In genomic region chr3:58154752-58155449, GRCh38 we compare ENCODE assay signal across 19 cellular contexts. TPM values are rescaled to one million over a fixed set of nuclear protein-coding genes. Genes with fewer than 3 reads are reported as not detected.
DNase-seq lines count a peak whose midpoint lies in the region; ATAC-seq, FAIRE-seq and TF ChIP-seq lines count a peak whose summit lies in the region.
"Had no signal": no experiment of that assay in that cellular context is flagged by ENCODE, and none has a peak within 500 bp of the region (broad histone marks: within the 10 kb centered on the region; RNA-seq: fewer than 3 reads in every experiment).

No MANE protein-coding gene starts in this region.

- H3K4me1 ChIP-seq in GM12878 (ENCODE audit: control insufficient read depth, insufficient read depth, low read length) (no peaks in the 10 kb centered on the region), liver (ENCODE audit: control insufficient read depth in 4 of 4, insufficient read depth in 4 of 4, low read length in 3 of 4) (peaks cover 8 to 28% (median 19%) of the 10 kb centered on the region in 4 donors), thyroid gland (peaks cover 20 to 28% of the 10 kb centered on the region in 2 donors)
- H3K4me1 ChIP-seq: BLaER1 treated with 17β-estradiol and CSF1 and Interleukin-3, amounts not matched to agents 10 nM and 100 nM had no signal

- H3K27me3 ChIP-seq in GM12878 (replicated peaks in 1 of 2; ENCODE audit: control insufficient read depth in 2 of 2, insufficient read depth in 2 of 2, low read length in 1 of 2) (no peaks in the 10 kb centered on the region), liver (ENCODE audit: control insufficient read depth in 4 of 4, insufficient read depth in 4 of 4, low read length in 3 of 4) (no peaks in the 10 kb centered on the region), thyroid gland (no peaks in the 10 kb centered on the region)
- H3K27me3 ChIP-seq: BLaER1 treated with 17β-estradiol and CSF1 and Interleukin-3, amounts not matched to agents 10 nM and 100 nM had no signal

- BruUV-seq in GM12878 (replicated peaks; lab: Mats Ljungman, UMichigan): no TSS peak

- DNase-seq in DMS 273 (lab: John Stamatoyannopoulos, UW; ENCODE audit: unreplicated experiment) (peak; percentile 19), DMS 273 treated with DMSO at 0.1 percent for 48 hours (lab: John Stamatoyannopoulos, UW) (no peak), GM12878 (ENCODE audit: low read depth, low spot score) (no peak), thyroid gland (peak; percentile 70 to 83), activated gamma-delta T cell treated with Interleukin-2 at 50 U/mL for 16 hours (no peak)
- DNase-seq: CD8-positive, alpha-beta memory T cell; H9; KG1; NCI-H1436 treated with DMSO at 0.1 percent for 48 hours; NCI-H2029 treated with DMSO at 0.1 percent for 48 hours; NCI-H2171 treated with DMSO at 0.1 percent for 48 hours; NCI-H82 had no signal

- H2AFZ ChIP-seq in GM12878 (ENCODE audit: control insufficient read depth, low read depth, low read length): no peak overlapping the region

- RAD21 ChIA-PET in GM12878 (lab: Charles Lee; ENCODE audit: unreplicated experiment): no interaction called here

- TF ChIP-seq CTCF in GM12878 (IDR thresholded peaks at IDR 0.05 in 2 of 3, conservative IDR thresholded peaks at IDR 0.05 in 1 of 3; ENCODE audit: control insufficient read depth in 2 of 3, extremely low read depth in 1 of 3, insufficient read depth in 1 of 3, low read depth in 3 of 3, low read length in 3 of 3) (no peak), liver (IDR thresholded peaks at IDR 0.05; ENCODE audit: low read depth, low read length, missing input control) (no peak), thyroid gland (IDR thresholded peaks at IDR 0.05) (no peak)

- H3K9me3 ChIP-seq in GM12878 (replicated peaks; ENCODE audit: control insufficient read depth, insufficient read depth, low read length) (no peaks in the 10 kb centered on the region), liver (ENCODE audit: control insufficient read depth in 4 of 4, low read length in 3 of 4) (no peaks in the 10 kb centered on the region), thyroid gland (no peaks in the 10 kb centered on the region)
- H3K9me3 ChIP-seq: BLaER1 treated with 17β-estradiol and CSF1 and Interleukin-3, amounts not matched to agents 10 nM and 100 nM had no signal

- H3K27ac ChIP-seq in GM12878 (ENCODE audit: control insufficient read depth, insufficient read depth) (no peak overlapping the region), liver (ENCODE audit: low read depth in 1 of 2, low read length in 2 of 2) (no peak overlapping the region), thyroid gland (peak overlapping the region in 1 of 3 donors; percentile 57)
- H3K27ac ChIP-seq: 22Rv1; BLaER1 treated with 17β-estradiol and CSF1 and Interleukin-3, amounts not matched to agents 10 nM and 100 nM had no signal

- H3K9ac ChIP-seq in GM12878 (ENCODE audit: control insufficient read depth, insufficient read depth, low read length) (no peak overlapping the region), liver (ENCODE audit: low read depth in 1 of 2, low read length in 2 of 2) (no peak overlapping the region)
- H3K9ac ChIP-seq: BLaER1 treated with 17β-estradiol and CSF1 and Interleukin-3, amounts not matched to agents 10 nM and 100 nM had no signal

- POLR2A ChIA-PET in GM12878 (lab: Charles Lee): no interaction called here

- peaks cover 0 to 4% of the 10 kb centered on the region in 2 experiments; a peak in 3 of 4 replicates for H3K36me3 ChIP-seq in GM12878 (ENCODE audit: control insufficient read depth in 2 of 2, insufficient read depth in 2 of 2, low read length in 1 of 2)
- H3K36me3 ChIP-seq in liver (ENCODE audit: control insufficient read depth in 4 of 4, insufficient read depth in 3 of 4, low read depth in 1 of 4, low read length in 3 of 4): peaks cover 14 to 59% (median 55%) of the 10 kb centered on the region in 4 donors
- peaks cover 26 to 53% of the 10 kb centered on the region in 2 donors for H3K36me3 ChIP-seq in thyroid gland

- no peak for TF ChIP-seq RAD21 in GM12878 (IDR thresholded peaks at IDR 0.05; ENCODE audit: insufficient read depth, low read depth, low read length)
- peak in 1 of 2 donors; percentile 11 for TF ChIP-seq RAD21 in liver (IDR thresholded peaks at IDR 0.05)

- ATAC-seq in GM12878: no peak
- ATAC-seq in GM18907 (IDR thresholded peaks at IDR 0.05; ENCODE audit: unreplicated experiment): no peak
- ATAC-seq in GM21360 (IDR thresholded peaks at IDR 0.05; ENCODE audit: unreplicated experiment): no peak

- in situ Hi-C loops in GM12878 (cut with MboI): no loop called here

- TF ChIP-seq POLR2A in GM12878 (IDR thresholded peaks at IDR 0.05; ENCODE audit: low read depth, low read length): no peak
- no peak for TF ChIP-seq POLR2A in thyroid gland (IDR thresholded peaks at IDR 0.05)

- no peak overlapping the region for H3K4me2 ChIP-seq in GM12878 (ENCODE audit: control insufficient read depth, insufficient read depth)
- H3K4me2 ChIP-seq: BLaER1 treated with 17β-estradiol and CSF1 and Interleukin-3, amounts not matched to agents 10 nM and 100 nM had no signal

- H3K4me3 ChIP-seq in GM12878 (no peak overlapping the region), liver (ENCODE audit: low read depth in 1 of 3, low read length in 3 of 3) (no peak overlapping the region), thyroid gland (replicated peaks in 1 of 3) (no peak overlapping the region)
- H3K4me3 ChIP-seq: BLaER1 treated with 17β-estradiol and CSF1 and Interleukin-3, amounts not matched to agents 10 nM and 100 nM had no signal

- SMC1A ChIA-PET in GM12878 (lab: Charles Lee; ENCODE audit: uncharacterized antibody, unreplicated experiment): interaction anchor here (1.0 to 2.2 kb wide), 2 partner anchors 11 to 141 kb away, joined by 3 to 5 read pairs; no protein-coding TSS in a partner anchor

- intact Hi-C loops in GM12878 (cut with micrococcal nuclease; ENCODE audit: unreplicated experiment) (no loop called here), thyroid gland (cut with DNase I) (loop anchor here (5.0 kb wide), 1 partner anchor 33 kb away; no protein-coding TSS in a partner anchor)

- TF ChIP-seq EP300 in GM12878 (IDR thresholded peaks at IDR 0.05; ENCODE audit: borderline replicate concordance in 1 of 2, control insufficient read depth in 1 of 2, low read depth in 2 of 2, low read length in 2 of 2): no peak

- CTCF ChIA-PET in GM12878 (lab: Yijun Ruan, JAX): interaction anchor here (1.8 kb wide), 1 partner anchor 12 kb away, joined by 7 read pairs; no protein-coding TSS in a partner anchor

- no peaks in the 10 kb centered on the region for H4K20me1 ChIP-seq in GM12878 (ENCODE audit: control insufficient read depth, insufficient read depth)
- H4K20me1 ChIP-seq: BLaER1 treated with 17β-estradiol and CSF1 and Interleukin-3, amounts not matched to agents 10 nM and 100 nM had no signal

- FAIRE-seq in GM12878 (lab: Jason Lieb, UNC): peak; percentile 23
- FAIRE-seq: GM19239 had no signal

- H3K79me2 ChIP-seq in GM12878 (ENCODE audit: control insufficient read depth, insufficient read depth, low read length): no peaks in the 10 kb centered on the region

- WGBS in GM12878 (ENCODE audit: insufficient coverage, insufficient replicate concordance, low lambda C conversion rate, missing lambda C conversion rate): 90% methylated on average over 9 of the region's 9 CpGs
- 60% methylated on average over 9 of the region's 9 CpGs for WGBS in liver
- WGBS in thyroid gland, 2 donors: 84 to 88% methylated on average over 9 of the region's 9 CpGs

TF ChIP-seq in GM12878, 131 proteins besides CTCF, POLR2A, EP300 and RAD21 (continues in another document):
- TF ChIP-seq ZNF384 (IDR thresholded peaks at IDR 0.05; ENCODE audit: borderline replicate concordance, low read depth, low read length) (no peak), CHD4 (IDR thresholded peaks at IDR 0.05) (no peak), SMC3 (IDR thresholded peaks at IDR 0.05; ENCODE audit: borderline replicate concordance, low read length) (no peak), RAD51 (IDR thresholded peaks at IDR 0.05) (no peak), SIN3A (IDR thresholded peaks at IDR 0.05; ENCODE audit: low read depth, low read length) (no peak), NR2F1 (conservative IDR thresholded peaks at IDR 0.05) (no peak)

TF ChIP-seq in liver, 16 proteins besides CTCF, POLR2A, EP300 and RAD21:
- TF ChIP-seq ATF3 (IDR thresholded peaks at IDR 0.05): no peak
- peak in 1 of 2 donors; percentile 5 for TF ChIP-seq HNF4A (conservative IDR thresholded peaks at IDR 0.05)
- peak; percentile 52 to 70 for TF ChIP-seq RXRA (IDR thresholded peaks at IDR 0.05)

RNA-seq across cellular contexts. Expression of gene DNASE1L3, which starts 55.9 kb away (rescaled TPM):
- total RNA-seq in GM12878 (2013; cell fraction: nucleolus; rRNA removed): 288 TPM in 2 replicates
- 3.2 and 6.0 TPM in 2 replicates for total RNA-seq in GM12878 (2014; rRNA removed)
- 3.6 and 5.3 TPM in 2 replicates for total RNA-seq in GM12878 (2014; rRNA removed; fragmentation: Illumina TruSeq; extraction: Trizol)
- total RNA-seq in GM12878 (2021): 3.7 and 4.4 TPM in 2 replicates
- polyA plus RNA-seq in GM12878 (2011; ENCODE audit: low read depth): 6.2 TPM
- polyA plus RNA-seq in GM12878 (2011; rRNA removed): 72.1 and 84.4 TPM in 2 replicates
- 43.3 and 48.4 TPM in 2 replicates for polyA plus RNA-seq in GM12878 (2011; cell fraction: cytosol; rRNA removed)
- polyA plus RNA-seq in GM12878 (2011; cell fraction: nucleus; rRNA removed): 95.4 and 157 TPM in 2 replicates
- polyA plus RNA-seq in GM12878 (2012): 12.3 and 19.0 TPM in 2 replicates
- 3.1 and 4.9 TPM in 2 replicates for polyA plus RNA-seq in GM12878 (2014; fragmentation: Illumina TruSeq; extraction: Trizol)
- polyA plus RNA-seq in GM12878 (2014; fragmentation: Nextera tagmentation; extraction: Ambion mirVana): 10 to 100 TPM; 10.6 to 11.1 TPM
- 3.7 and 5.7 TPM in 2 replicates for polyA plus RNA-seq in GM12878 (2014; rRNA removed)
- 1 to 10 TPM; 7.7 TPM for polyA plus RNA-seq in GM12878 (2016; fragmentation: Nextera tagmentation; extraction: Ambion mirVana)
- polyA minus RNA-seq in GM12878 (2011; rRNA and poly(A)+ RNA removed): 93.0 and 115 TPM in 2 replicates
- polyA minus RNA-seq in GM12878 (2011; cell fraction: cytosol; rRNA and poly(A)+ RNA removed): 16.8 and 21.7 TPM in 2 replicates
- polyA minus RNA-seq in GM12878 (2011; cell fraction: nucleus; rRNA and poly(A)+ RNA removed): 63.7 and 75.3 TPM in 2 replicates
- total RNA-seq in liver: 100 to 1,000 TPM in 1 of 2 donors, 10 to 100 TPM in 1; 76.1 to 162 TPM
- 100 to 1,000 TPM in 1 of 2 donors, 10 to 100 TPM in 1; 94.5 to 201 TPM for polyA plus RNA-seq in liver
- 10 to 100 TPM in 3 of 4 donors, 1 to 10 TPM in 1; 5.7 to 53.3 (median 14.1) TPM for total RNA-seq in thyroid gland
- total RNA-seq: CD8-positive, alpha-beta memory T cell; H9; NCI-H460 had no signal
- polyA plus RNA-seq: CD8-positive, alpha-beta memory T cell had no signal

Comparison
In these comparisons a context has a peak if more than half of its experiments do, and no peak if none do; other contexts are left out.
1. DNase-seq: peak in DMS 273 (single experiment) and thyroid gland (2 of 2); none in DMS 273 treated with DMSO at 0.1 percent for 48 hours (single experiment), GM12878 (single experiment) and activated gamma-delta T cell treated with Interleukin-2 at 50 U/mL for 16 hours (single experiment).